27 cellular contexts compared by ENCODE assay signal in genomic region chr5:124457901-124458300, GRCh38.
"Had no signal": no experiment of that assay in that cellular context is flagged by ENCODE, and none has a peak within 500 bp of the region (broad histone marks: within the 10 kb centered on the region; RNA-seq: fewer than 3 reads in every experiment).

No MANE protein-coding gene starts in this region.

- DNase-seq: activated CD4-positive, alpha-beta T cell treated with anti-CD3 and anti-CD28 coated beads for 48 hours; activated CD4-positive, alpha-beta T cell treated with anti-CD3 and anti-CD28 coated beads, Interleukin-2, amount 50 U/mL, for 48 hours; activated CD8-positive, alpha-beta memory T cell treated with anti-CD3 and anti-CD28 coated beads for 24 hours; activated effector memory CD4-positive, alpha-beta T cell treated with Interleukin-2 at 50 U/mL for 16 hours; activated naive CD4-positive, alpha-beta T cell treated with Interleukin-2 at 50 U/mL for 16 hours; anterior cingulate cortex; effector CD8-positive, alpha-beta T cell; esophagus squamous epithelium; foreskin melanocyte; left lung; lower lobe of right lung; mesendoderm; mucosa of descending colon; ovary; right lobe of liver; stimulated activated CD4-positive, alpha-beta T cell treated with anti-CD3 and anti-CD28 coated beads, Interleukin-12 subunit alpha, Interleukin-12 subunit beta, amount 100 ng/mL, for 4 hours; stimulated activated CD4-positive, alpha-beta T cell treated with anti-CD3 and anti-CD28 coated beads, Interleukin-4, amount 100 ng/mL, for 1 hour; T-helper 9 cell; trophoblast cell had no signal

- H3K9me3 ChIP-seq: esophagus squamous epithelium, lower lobe of right lung, mucosa of descending colon, ovary, right lobe of liver, thoracic aorta had no signal

- ATAC-seq: left lung, lower lobe of right lung, mucosa of descending colon, right lobe of liver had no signal

- H3K27ac ChIP-seq: epithelial cell of prostate, esophagus squamous epithelium, left lung, lower lobe of right lung, ovary, right lobe of liver, thoracic aorta, VCaP had no signal

- H3K36me3 Mint-ChIP-seq: activated naive CD8-positive, alpha-beta T cell had no signal

- H3K27me3 Mint-ChIP-seq: activated naive CD8-positive, alpha-beta T cell; progenitor cell of endocrine pancreas; stimulated activated naive CD8-positive, alpha-beta T cell treated with anti-CD3 and anti-CD28 coated beads, Interleukin-15, Interleukin-2, amounts not matched to agents 100 ng/mL and 50 ng/mL, for 24 hours had no signal

- H3K4me1 ChIP-seq: lower lobe of right lung, right lobe of liver had no signal

- H3K36me3 ChIP-seq: esophagus squamous epithelium, left lung, lower lobe of right lung, ovary, right lobe of liver, thoracic aorta had no signal

- H3K27me3 ChIP-seq: esophagus squamous epithelium, left lung, ovary, right lobe of liver had no signal

- H3K4me3 Mint-ChIP-seq: activated naive CD8-positive, alpha-beta T cell; nephron; stimulated activated naive CD8-positive, alpha-beta T cell treated with anti-CD3 and anti-CD28 coated beads, Interleukin-15, Interleukin-2, amounts not matched to agents 100 ng/mL and 50 ng/mL, for 24 hours had no signal

- H3K4me3 ChIP-seq: esophagus squamous epithelium, left lung, lower lobe of right lung, mucosa of descending colon, ovary, right lobe of liver, skin epidermis, thoracic aorta had no signal

- H3K9me3 Mint-ChIP-seq: nephron had no signal

- H3K27ac Mint-ChIP-seq: activated naive CD8-positive, alpha-beta T cell; nephron; progenitor cell of endocrine pancreas; stimulated activated naive CD8-positive, alpha-beta T cell treated with anti-CD3 and anti-CD28 coated beads, Interleukin-15, Interleukin-2, amounts not matched to agents 100 ng/mL and 50 ng/mL, for 24 hours had no signal
